In the genomic region with DNA sequence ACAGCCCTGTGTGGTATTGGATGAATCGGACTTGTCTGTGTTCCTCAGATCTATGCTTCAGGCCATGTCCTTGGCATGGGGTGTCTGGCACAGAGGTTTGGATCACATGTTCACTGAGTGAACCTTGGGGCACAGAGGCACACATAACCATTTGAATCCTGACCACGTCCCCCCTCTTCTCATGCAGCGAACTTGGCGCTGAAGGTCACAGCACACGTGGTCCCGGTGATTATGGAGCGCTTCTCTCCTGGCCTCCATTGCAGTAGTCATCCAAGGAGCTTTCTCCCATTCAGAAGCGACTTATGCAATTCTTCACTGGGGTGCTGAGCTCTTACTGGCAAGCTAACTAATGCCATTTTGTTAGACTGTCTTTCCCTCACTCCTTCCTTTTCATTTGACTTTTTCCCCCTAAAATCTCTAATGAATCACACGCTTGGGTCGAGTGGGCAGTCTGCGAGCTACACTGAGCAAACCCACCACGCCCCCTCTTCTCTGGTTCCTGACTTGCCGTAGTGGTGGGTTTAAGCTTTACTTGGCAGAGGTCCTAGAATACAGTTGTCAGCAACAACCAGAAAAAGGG, we compare ENCODE assay signal across 1 cellular context.
TF ChIP-seq lines count a peak whose summit lies in the region.

No MANE protein-coding gene starts in this region.

TF ChIP-seq in GM23338, 12 proteins besides CTCF, POLR2A, EP300 and RAD21 (continued from another document):
- TF ChIP-seq, protein P1, sequence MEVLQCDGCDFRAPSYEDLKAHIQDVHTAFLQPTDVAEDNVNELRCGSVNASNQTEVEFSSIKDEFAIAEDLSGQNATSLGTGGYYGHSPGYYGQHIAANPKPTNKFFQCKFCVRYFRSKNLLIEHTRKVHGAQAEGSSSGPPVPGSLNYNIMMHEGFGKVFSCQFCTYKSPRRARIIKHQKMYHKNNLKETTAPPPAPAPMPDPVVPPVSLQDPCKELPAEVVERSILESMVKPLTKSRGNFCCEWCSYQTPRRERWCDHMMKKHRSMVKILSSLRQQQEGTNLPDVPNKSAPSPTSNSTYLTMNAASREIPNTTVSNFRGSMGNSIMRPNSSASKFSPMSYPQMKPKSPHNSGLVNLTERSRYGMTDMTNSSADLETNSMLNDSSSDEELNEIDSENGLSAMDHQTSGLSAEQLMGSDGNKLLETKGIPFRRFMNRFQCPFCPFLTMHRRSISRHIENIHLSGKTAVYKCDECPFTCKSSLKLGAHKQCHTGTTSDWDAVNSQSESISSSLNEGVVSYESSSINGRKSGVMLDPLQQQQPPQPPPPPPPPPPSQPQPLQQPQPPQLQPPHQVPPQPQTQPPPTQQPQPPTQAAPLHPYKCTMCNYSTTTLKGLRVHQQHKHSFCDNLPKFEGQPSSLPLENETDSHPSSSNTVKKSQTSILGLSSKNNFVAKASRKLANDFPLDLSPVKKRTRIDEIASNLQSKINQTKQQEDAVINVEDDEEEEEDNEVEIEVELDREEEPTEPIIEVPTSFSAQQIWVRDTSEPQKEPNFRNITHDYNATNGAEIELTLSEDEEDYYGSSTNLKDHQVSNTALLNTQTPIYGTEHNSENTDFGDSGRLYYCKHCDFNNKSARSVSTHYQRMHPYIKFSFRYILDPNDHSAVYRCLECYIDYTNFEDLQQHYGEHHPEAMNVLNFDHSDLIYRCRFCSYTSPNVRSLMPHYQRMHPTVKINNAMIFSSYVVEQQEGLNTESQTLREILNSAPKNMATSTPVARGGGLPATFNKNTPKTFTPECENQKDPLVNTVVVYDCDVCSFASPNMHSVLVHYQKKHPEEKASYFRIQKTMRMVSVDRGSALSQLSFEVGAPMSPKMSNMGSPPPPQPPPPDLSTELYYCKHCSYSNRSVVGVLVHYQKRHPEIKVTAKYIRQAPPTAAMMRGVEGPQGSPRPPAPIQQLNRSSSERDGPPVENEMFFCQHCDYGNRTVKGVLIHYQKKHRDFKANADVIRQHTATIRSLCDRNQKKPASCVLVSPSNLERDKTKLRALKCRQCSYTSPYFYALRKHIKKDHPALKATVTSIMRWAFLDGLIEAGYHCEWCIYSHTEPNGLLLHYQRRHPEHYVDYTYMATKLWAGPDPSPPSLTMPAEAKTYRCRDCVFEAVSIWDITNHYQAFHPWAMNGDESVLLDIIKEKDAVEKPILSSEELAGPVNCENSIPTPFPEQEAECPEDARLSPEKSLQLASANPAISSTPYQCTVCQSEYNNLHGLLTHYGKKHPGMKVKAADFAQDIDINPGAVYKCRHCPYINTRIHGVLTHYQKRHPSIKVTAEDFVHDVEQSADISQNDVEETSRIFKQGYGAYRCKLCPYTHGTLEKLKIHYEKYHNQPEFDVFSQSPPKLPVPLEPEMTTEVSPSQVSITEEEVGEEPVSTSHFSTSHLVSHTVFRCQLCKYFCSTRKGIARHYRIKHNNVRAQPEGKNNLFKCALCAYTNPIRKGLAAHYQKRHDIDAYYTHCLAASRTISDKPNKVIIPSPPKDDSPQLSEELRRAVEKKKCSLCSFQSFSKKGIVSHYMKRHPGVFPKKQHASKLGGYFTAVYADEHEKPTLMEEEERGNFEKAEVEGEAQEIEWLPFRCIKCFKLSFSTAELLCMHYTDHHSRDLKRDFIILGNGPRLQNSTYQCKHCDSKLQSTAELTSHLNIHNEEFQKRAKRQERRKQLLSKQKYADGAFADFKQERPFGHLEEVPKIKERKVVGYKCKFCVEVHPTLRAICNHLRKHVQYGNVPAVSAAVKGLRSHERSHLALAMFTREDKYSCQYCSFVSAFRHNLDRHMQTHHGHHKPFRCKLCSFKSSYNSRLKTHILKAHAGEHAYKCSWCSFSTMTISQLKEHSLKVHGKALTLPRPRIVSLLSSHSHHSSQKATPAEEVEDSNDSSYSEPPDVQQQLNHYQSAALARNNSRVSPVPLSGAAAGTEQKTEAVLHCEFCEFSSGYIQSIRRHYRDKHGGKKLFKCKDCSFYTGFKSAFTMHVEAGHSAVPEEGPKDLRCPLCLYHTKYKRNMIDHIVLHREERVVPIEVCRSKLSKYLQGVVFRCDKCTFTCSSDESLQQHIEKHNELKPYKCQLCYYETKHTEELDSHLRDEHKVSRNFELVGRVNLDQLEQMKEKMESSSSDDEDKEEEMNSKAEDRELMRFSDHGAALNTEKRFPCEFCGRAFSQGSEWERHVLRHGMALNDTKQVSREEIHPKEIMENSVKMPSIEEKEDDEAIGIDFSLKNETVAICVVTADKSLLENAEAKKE (CRISPR knock-in tag; IDR thresholded peaks at IDR 0.05) = no peak
- TF ChIP-seq, protein P2, sequence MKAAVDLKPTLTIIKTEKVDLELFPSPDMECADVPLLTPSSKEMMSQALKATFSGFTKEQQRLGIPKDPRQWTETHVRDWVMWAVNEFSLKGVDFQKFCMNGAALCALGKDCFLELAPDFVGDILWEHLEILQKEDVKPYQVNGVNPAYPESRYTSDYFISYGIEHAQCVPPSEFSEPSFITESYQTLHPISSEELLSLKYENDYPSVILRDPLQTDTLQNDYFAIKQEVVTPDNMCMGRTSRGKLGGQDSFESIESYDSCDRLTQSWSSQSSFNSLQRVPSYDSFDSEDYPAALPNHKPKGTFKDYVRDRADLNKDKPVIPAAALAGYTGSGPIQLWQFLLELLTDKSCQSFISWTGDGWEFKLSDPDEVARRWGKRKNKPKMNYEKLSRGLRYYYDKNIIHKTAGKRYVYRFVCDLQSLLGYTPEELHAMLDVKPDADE (IDR thresholded peaks at IDR 0.05) = no peak
- TF ChIP-seq STAT1 (IDR thresholded peaks at IDR 0.05; ENCODE audit: unreplicated experiment) (no peak), ZNF331 (CRISPR knock-in tag; IDR thresholded peaks at IDR 0.05; ENCODE audit: low read depth) (no peak), EZH2 (IDR thresholded peaks at IDR 0.05; ENCODE audit: low read depth, unreplicated experiment) (no peak), POLR2AphosphoS5 (IDR thresholded peaks at IDR 0.05; ENCODE audit: low read depth) (no peak), CREB1 (CRISPR knock-in tag; IDR thresholded peaks at IDR 0.05; ENCODE audit: low read depth) (no peak), EZH2phosphoT487 (IDR thresholded peaks at IDR 0.05; ENCODE audit: unreplicated experiment) (no peak), NANOG (IDR thresholded peaks at IDR 0.05; ENCODE audit: borderline replicate concordance) (no peak)
